ENCODE assay signal across 12 cellular contexts in the genomic region with DNA sequence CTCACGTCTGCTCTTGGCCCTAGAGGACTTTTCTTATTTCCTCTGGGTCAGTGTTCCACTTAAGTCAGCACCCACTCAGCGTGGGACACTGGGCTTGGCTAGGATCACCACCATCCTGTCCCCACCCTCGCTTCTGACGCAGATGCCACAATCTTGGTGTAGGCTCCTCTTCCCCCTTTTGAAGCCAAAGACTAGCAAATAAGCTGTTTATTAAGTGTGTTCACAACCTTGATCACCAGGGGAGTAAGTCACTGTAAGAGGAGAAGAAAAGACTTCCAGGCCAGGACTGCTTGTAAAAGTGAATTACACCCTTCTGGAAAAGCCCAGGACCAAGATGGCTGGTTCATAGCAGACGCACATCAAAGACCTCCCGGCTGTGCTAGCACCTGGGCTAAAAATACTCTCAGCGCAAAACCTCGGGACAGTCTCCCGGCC.
DNase-seq lines count a peak whose midpoint lies in the region; ATAC-seq and TF ChIP-seq lines count a peak whose summit lies in the region.
"Had no signal": no experiment of that assay in that cellular context is flagged by ENCODE, and none has a peak within 500 bp of the region (broad histone marks: within the 10 kb centered on the region; RNA-seq: fewer than 3 reads in every experiment).

No MANE protein-coding gene starts in this region.

- no peak overlapping the region for H3T11ph ChIP-seq in H9 (ENCODE audit: low read length)

- no peak overlapping the region for H2AFZ ChIP-seq in H9 (ENCODE audit: low read length)

- H4K20me1 ChIP-seq in H9 (ENCODE audit: control insufficient read depth, insufficient read depth, insufficient read length): no peaks in the 10 kb centered on the region

- no peak overlapping the region for H3K4me2 ChIP-seq in H9 (ENCODE audit: insufficient read depth, insufficient read length, low read length)

- no peak overlapping the region for H4K91ac ChIP-seq in H9 (ENCODE audit: insufficient read length, low read depth, low read length)

- H3K9me3 ChIP-seq in H9 (ENCODE audit: control insufficient read depth, low read depth, low read length): no peaks in the 10 kb centered on the region
- H3K9me3 ChIP-seq: ovary had no signal

- no peak overlapping the region for H3K56ac ChIP-seq in H9 (ENCODE audit: insufficient read length, low read depth, low read length)

- H4K8ac ChIP-seq in H9 (replicated peaks; ENCODE audit: insufficient read length, low read depth, low read length): no peak overlapping the region

- no peak overlapping the region for H3K9ac ChIP-seq in H9 (ENCODE audit: extremely low read depth, insufficient read length, low read length)

- no peaks in the 10 kb centered on the region for H3K23me2 ChIP-seq in H9 (ENCODE audit: insufficient read length, low read depth, low read length, poor library complexity, severe bottlenecking)

- no peak overlapping the region for H3K14ac ChIP-seq in H9 (ENCODE audit: insufficient read depth, low read length)

- no peak overlapping the region for H3K4me3 Mint-ChIP-seq in H9
- H3K4me3 Mint-ChIP-seq in HFFc6: no peak overlapping the region

- peak overlapping the region in 2 of 3 experiments; percentile 18 to 84; a peak in 2 of 7 replicates for H3K27ac Mint-ChIP-seq in H9
- peak overlapping the region; percentile 99 for H3K27ac Mint-ChIP-seq in activated naive CD4-positive, alpha-beta T cell treated with anti-CD3 and anti-CD28 coated beads, Interleukin-2, amount 50 U/mL, for 72 hours
- H3K27ac Mint-ChIP-seq in HFFc6: no peak overlapping the region

- no peaks in the 10 kb centered on the region for H3K79me1 ChIP-seq in H9 (ENCODE audit: insufficient read depth, low read depth, low read length, poor library complexity, severe bottlenecking)

- no peak overlapping the region for H3K4ac ChIP-seq in H9 (ENCODE audit: low read depth, low read length)

- H3K23ac ChIP-seq in H9 (ENCODE audit: insufficient read length, low read depth, low read length): no peak overlapping the region

- H2BK5ac ChIP-seq in H9 (ENCODE audit: insufficient read length, low read length): no peak overlapping the region

- H3K4me3 ChIP-seq in skin epidermis: no peak overlapping the region
- H3K4me3 ChIP-seq: K562, ovary had no signal

- no peak overlapping the region for H2BK20ac ChIP-seq in H9 (ENCODE audit: low read depth, low read length, poor library complexity, severe bottlenecking)

- WGBS in H9 (ENCODE audit: extremely low coverage, insufficient read length, low lambda C conversion rate): no CpG with 5 or more reads among the region's 9 CpGs

- H3K27me3 Mint-ChIP-seq in H9 (ENCODE audit: low read depth) (no peaks in the 10 kb centered on the region), HFFc6 (ENCODE audit: insufficient read depth) (peaks cover 2% of the 10 kb centered on the region; the same call in 1 of the 2 replicates)
- H3K27me3 Mint-ChIP-seq: type B pancreatic cell had no signal

- H2BK15ac ChIP-seq in H9 (ENCODE audit: low read depth, low read length): no peak overlapping the region

- H3K27me3 ChIP-seq in H9 (ENCODE audit: insufficient read depth, low read length): no peaks in the 10 kb centered on the region
- H3K27me3 ChIP-seq: ovary had no signal

- no peak overlapping the region for H4K5ac ChIP-seq in H9 (ENCODE audit: insufficient read length, low read depth, low read length)

- intact Hi-C loops in left colon (cut with DNase I, micrococcal nuclease): no loop called here

- H3K4me1 Mint-ChIP-seq in H9 (peaks cover 57 to 60% of the 10 kb centered on the region in 2 experiments), HFFc6 (ENCODE audit: low read depth) (peaks cover 64% of the 10 kb centered on the region)

- no peak overlapping the region for H3K18ac ChIP-seq in H9 (ENCODE audit: insufficient read length, low read depth, low read length)

- H3K27ac ChIP-seq in H9 (ENCODE audit: insufficient read length, low read depth, low read length) (no peak overlapping the region), skin epidermis (peak overlapping the region in 13 of 21 experiments; percentile 1 to 95 (median 78))
- H3K27ac ChIP-seq: ovary had no signal

- H3K36me3 Mint-ChIP-seq in H9 (ENCODE audit: insufficient read depth in 1 of 3, low read depth in 3 of 3) (peaks cover 5 to 9% (median 5%) of the 10 kb centered on the region in 3 experiments), HFFc6 (ENCODE audit: low read depth) (peaks cover 9% of the 10 kb centered on the region)
- H3K36me3 Mint-ChIP-seq in activated naive CD4-positive, alpha-beta T cell treated with anti-CD3 and anti-CD28 coated beads, Interleukin-2, amount 50 U/mL, for 72 hours: peaks cover 0 to 28% of the 10 kb centered on the region in 2 donors
- H3K36me3 Mint-ChIP-seq: type B pancreatic cell had no signal

- no peak overlapping the region for H2BK120ac ChIP-seq in H9 (ENCODE audit: low read depth, low read length, poor library complexity, severe bottlenecking)

- H3K9me3 Mint-ChIP-seq in H9: peaks cover 3 to 7% of the 10 kb centered on the region in 2 experiments
- H3K9me3 Mint-ChIP-seq in activated naive CD4-positive, alpha-beta T cell treated with anti-CD3 and anti-CD28 coated beads, Interleukin-2, amount 50 U/mL, for 72 hours: no peaks in the 10 kb centered on the region
- 0 out of 2 replicates have a peak, but pooled peaks cover 1% of the 10 kb centered on the region for H3K9me3 Mint-ChIP-seq in HFFc6
- H3K9me3 Mint-ChIP-seq: type B pancreatic cell had no signal

- ATAC-seq in activated naive CD4-positive, alpha-beta T cell treated with anti-CD3 and anti-CD28 coated beads, Interleukin-2, amount 50 U/mL, for 72 hours: no peak
- ATAC-seq in left colon: peak; percentile 25
- no peak for ATAC-seq in HG03469 (IDR thresholded peaks at IDR 0.05; ENCODE audit: unreplicated experiment)
- ATAC-seq: K562 had no signal

- TF ChIP-seq CTCF in H9 (conservative IDR thresholded peaks at IDR 0.05) (no peak), HFFc6 (IDR thresholded peaks at IDR 0.05) (no peak)

- peaks cover 5% of the 10 kb centered on the region; the same call in 1 of the 2 replicates for H3K4me1 ChIP-seq in H9 (ENCODE audit: insufficient read depth, low read length)

- H3K79me2 ChIP-seq in H9 (ENCODE audit: insufficient read depth, low read length): peaks cover 5% of the 10 kb centered on the region; the same call in 1 of the 2 replicates

- H2AK5ac ChIP-seq in H9 (ENCODE audit: insufficient read length, low read length): no peak overlapping the region

- DNase-seq in H9: no peak
- no peak for DNase-seq in activated naive CD4-positive, alpha-beta T cell treated with anti-CD3 and anti-CD28 coated beads, Interleukin-2, amount 50 U/mL, for 72 hours (ENCODE audit: low spot score in 2 of 2)
- DNase-seq in left colon: peak in 1 of 2 donors; percentile 44
- DNase-seq in cerebellar nuclear complex (lab: John Stamatoyannopoulos, UW): no peak
- no peak for DNase-seq in GOT3 (lab: John Stamatoyannopoulos, UW)
- DNase-seq in HFFc6: no peak
- DNase-seq: ovary, RPMI8226 had no signal

- no peak overlapping the region for H2BK12ac ChIP-seq in H9 (ENCODE audit: insufficient read length, low read depth, low read length)
